9 cellular contexts compared by ENCODE assay signal in the genomic region with DNA sequence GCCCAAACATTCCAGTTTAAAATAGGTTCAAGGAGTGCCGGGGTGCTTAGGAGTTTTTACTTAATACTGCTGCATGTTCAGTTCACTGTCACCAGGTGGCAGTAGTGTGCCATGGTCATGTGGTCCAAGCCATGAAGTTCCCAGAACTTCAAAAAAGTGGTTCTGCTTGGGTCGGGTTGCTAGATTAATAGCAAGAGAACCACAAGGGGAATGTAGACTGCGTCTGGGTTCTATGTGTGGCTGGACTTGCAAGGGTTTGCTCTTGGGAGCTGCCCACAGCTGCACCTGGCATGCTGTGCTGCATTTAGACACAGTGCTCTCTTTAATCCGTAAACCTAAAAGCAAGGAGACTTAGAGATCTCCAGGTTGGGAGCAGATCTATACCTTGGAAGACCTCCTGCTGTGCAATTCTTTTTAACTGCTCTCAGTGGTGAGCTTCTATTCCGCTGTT. TPM values are rescaled to one million over a fixed set of nuclear protein-coding genes. Genes with fewer than 3 reads are reported as not detected.
DNase-seq lines count a peak whose midpoint lies in the region; ATAC-seq and TF ChIP-seq lines count a peak whose summit lies in the region.
"Had no signal": no experiment of that assay in that cellular context is flagged by ENCODE, and none has a peak within 500 bp of the region (broad histone marks: within the 10 kb centered on the region; RNA-seq: fewer than 3 reads in every experiment).

No MANE protein-coding gene starts in this region.

- TF ChIP-seq RAD21 in Ishikawa (IDR thresholded peaks at IDR 0.05; ENCODE audit: low read depth): peak; percentile 90

- TF ChIP-seq CTCF in ascending aorta (IDR thresholded peaks at IDR 0.05) (peak; percentile 79 to 91 (median 79)), smooth muscle cell (IDR thresholded peaks at IDR 0.05; ENCODE audit: borderline replicate concordance, insufficient read depth, poor library complexity, severe bottlenecking) (peak; percentile 93)

- H3K9me3 ChIP-seq in SK-N-MC (ENCODE audit: low read depth, low read length) (no peaks in the 10 kb centered on the region), ascending aorta (no peaks in the 10 kb centered on the region), smooth muscle cell (replicated peaks; ENCODE audit: low read depth) (no peaks in the 10 kb centered on the region)
- H3K9me3 ChIP-seq: BLaER1 treated with 17β-estradiol and CSF1 and Interleukin-3, amounts not matched to agents 10 nM and 100 nM had no signal

- H2AFZ ChIP-seq in smooth muscle cell (ENCODE audit: low read depth): no peak overlapping the region

- H4K20me1 ChIP-seq in smooth muscle cell (ENCODE audit: low read depth): no peaks in the 10 kb centered on the region
- H4K20me1 ChIP-seq: BLaER1 treated with 17β-estradiol and CSF1 and Interleukin-3, amounts not matched to agents 10 nM and 100 nM had no signal

- H3K4me2 ChIP-seq in smooth muscle cell: no peak overlapping the region
- H3K4me2 ChIP-seq: BLaER1 treated with 17β-estradiol and CSF1 and Interleukin-3, amounts not matched to agents 10 nM and 100 nM had no signal

- H3K27ac ChIP-seq in SK-N-MC (no peak overlapping the region), ascending aorta (no peak overlapping the region), smooth muscle cell (ENCODE audit: low read depth) (no peak overlapping the region)
- H3K27ac ChIP-seq: BLaER1 treated with 17β-estradiol and CSF1 and Interleukin-3, amounts not matched to agents 10 nM and 100 nM had no signal

- WGBS in smooth muscle cell (ENCODE audit: low lambda C conversion rate): 44% methylated on average over 5 of the region's 5 CpGs

- no peaks in the 10 kb centered on the region for H3K4me1 ChIP-seq in ascending aorta
- no peaks in the 10 kb centered on the region for H3K4me1 ChIP-seq in smooth muscle cell (ENCODE audit: low read depth)

- intact Hi-C loops in ascending aorta (cut with DNase I): loop anchor here (1.0 kb wide), 2 partner anchors 192 to 293 kb away; no protein-coding TSS in a partner anchor

- H3K27me3 ChIP-seq in ascending aorta (peaks cover 7% of the 10 kb centered on the region), smooth muscle cell (ENCODE audit: low read depth) (peaks cover 12% of the 10 kb centered on the region)
- H3K27me3 ChIP-seq: BLaER1 treated with 17β-estradiol and CSF1 and Interleukin-3, amounts not matched to agents 10 nM and 100 nM had no signal

- H3K36me3 ChIP-seq in SK-N-MC (ENCODE audit: insufficient read depth, low read length) (no peaks in the 10 kb centered on the region), ascending aorta (no peaks in the 10 kb centered on the region), smooth muscle cell (ENCODE audit: low read depth) (no peaks in the 10 kb centered on the region)
- H3K36me3 ChIP-seq: BLaER1 treated with 17β-estradiol and CSF1 and Interleukin-3, amounts not matched to agents 10 nM and 100 nM had no signal

- peak; percentile 39 to 80 (median 79) for DNase-seq in NCI-H1417 (lab: John Stamatoyannopoulos, UW)
- DNase-seq in NCI-H1417 treated with DMSO at 0.1 percent for 48 hours (lab: John Stamatoyannopoulos, UW): no peak
- DNase-seq in SK-N-MC (ENCODE audit: low read depth, low spot score): peak; percentile 18
- DNase-seq in ascending aorta (ENCODE audit: low spot score in 2 of 2): peak in 1 of 2 donors; percentile 74
- peak; percentile 28 to 34 for DNase-seq in hippocampal formation (lab: John Stamatoyannopoulos, UW)
- DNase-seq in smooth muscle cell (lab: John Stamatoyannopoulos, UW; ENCODE audit: unreplicated experiment): no peak

- no peaks in the 10 kb centered on the region for H3K79me2 ChIP-seq in smooth muscle cell (ENCODE audit: low read depth)

- ATAC-seq in HG02642 (IDR thresholded peaks at IDR 0.05; ENCODE audit: poor library complexity, unreplicated experiment): no peak

- H3F3A ChIP-seq in smooth muscle cell (ENCODE audit: low read depth): no peaks in the 10 kb centered on the region

- H3K9ac ChIP-seq in SK-N-MC (ENCODE audit: insufficient read length): no peak overlapping the region
- H3K9ac ChIP-seq in smooth muscle cell (ENCODE audit: low read depth): no peak overlapping the region
- H3K9ac ChIP-seq: BLaER1 treated with 17β-estradiol and CSF1 and Interleukin-3, amounts not matched to agents 10 nM and 100 nM had no signal

- TF ChIP-seq EP300 in Ishikawa (IDR thresholded peaks at IDR 0.05; ENCODE audit: borderline replicate concordance): no peak

- H3K4me3 ChIP-seq in SK-N-MC: no peak overlapping the region
- no peak overlapping the region for H3K4me3 ChIP-seq in ascending aorta
- no peak overlapping the region for H3K4me3 ChIP-seq in smooth muscle cell
- H3K4me3 ChIP-seq: BLaER1 treated with 17β-estradiol and CSF1 and Interleukin-3, amounts not matched to agents 10 nM and 100 nM had no signal

TF ChIP-seq in Ishikawa, 13 proteins besides CTCF, POLR2A, EP300 and RAD21:
- TF ChIP-seq YY1 (IDR thresholded peaks at IDR 0.05; ENCODE audit: low read depth): no peak
- TF ChIP-seq, protein P1, sequence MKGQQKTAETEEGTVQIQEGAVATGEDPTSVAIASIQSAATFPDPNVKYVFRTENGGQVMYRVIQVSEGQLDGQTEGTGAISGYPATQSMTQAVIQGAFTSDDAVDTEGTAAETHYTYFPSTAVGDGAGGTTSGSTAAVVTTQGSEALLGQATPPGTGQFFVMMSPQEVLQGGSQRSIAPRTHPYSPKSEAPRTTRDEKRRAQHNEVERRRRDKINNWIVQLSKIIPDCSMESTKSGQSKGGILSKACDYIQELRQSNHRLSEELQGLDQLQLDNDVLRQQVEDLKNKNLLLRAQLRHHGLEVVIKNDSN (IDR thresholded peaks at IDR 0.05): peak; percentile 85
- TF ChIP-seq, protein P2, sequence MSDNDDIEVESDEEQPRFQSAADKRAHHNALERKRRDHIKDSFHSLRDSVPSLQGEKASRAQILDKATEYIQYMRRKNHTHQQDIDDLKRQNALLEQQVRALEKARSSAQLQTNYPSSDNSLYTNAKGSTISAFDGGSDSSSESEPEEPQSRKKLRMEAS (IDR thresholded peaks at IDR 0.05): peak; percentile 58
- TF ChIP-seq FOXM1 (IDR thresholded peaks at IDR 0.05; ENCODE audit: borderline replicate concordance, low read depth): no peak
- TF ChIP-seq NFIC (IDR thresholded peaks at IDR 0.05): no peak
TF ChIP-seq in Ishikawa: peak in this region for 2.

RNA-seq across cellular contexts. Expression of gene SPON1, which starts 6.5 kb away (rescaled TPM):
- 37.8 TPM for total RNA-seq in ascending aorta
- total RNA-seq in smooth muscle cell: 38.0 and 58.8 TPM in 2 replicates
- polyA plus RNA-seq in smooth muscle cell: 21.3 and 40.6 TPM in 2 replicates

Comparison
In these comparisons a context has a peak if more than half of its experiments do, and no peak if none do; other contexts are left out.
1. DNase-seq: peak in NCI-H1417 (3 of 3), SK-N-MC (single experiment) and hippocampal formation (2 of 2); none in NCI-H1417 treated with DMSO at 0.1 percent for 48 hours (single experiment) and smooth muscle cell (single experiment).